9 cellular contexts compared by ENCODE assay signal in the genomic region with DNA sequence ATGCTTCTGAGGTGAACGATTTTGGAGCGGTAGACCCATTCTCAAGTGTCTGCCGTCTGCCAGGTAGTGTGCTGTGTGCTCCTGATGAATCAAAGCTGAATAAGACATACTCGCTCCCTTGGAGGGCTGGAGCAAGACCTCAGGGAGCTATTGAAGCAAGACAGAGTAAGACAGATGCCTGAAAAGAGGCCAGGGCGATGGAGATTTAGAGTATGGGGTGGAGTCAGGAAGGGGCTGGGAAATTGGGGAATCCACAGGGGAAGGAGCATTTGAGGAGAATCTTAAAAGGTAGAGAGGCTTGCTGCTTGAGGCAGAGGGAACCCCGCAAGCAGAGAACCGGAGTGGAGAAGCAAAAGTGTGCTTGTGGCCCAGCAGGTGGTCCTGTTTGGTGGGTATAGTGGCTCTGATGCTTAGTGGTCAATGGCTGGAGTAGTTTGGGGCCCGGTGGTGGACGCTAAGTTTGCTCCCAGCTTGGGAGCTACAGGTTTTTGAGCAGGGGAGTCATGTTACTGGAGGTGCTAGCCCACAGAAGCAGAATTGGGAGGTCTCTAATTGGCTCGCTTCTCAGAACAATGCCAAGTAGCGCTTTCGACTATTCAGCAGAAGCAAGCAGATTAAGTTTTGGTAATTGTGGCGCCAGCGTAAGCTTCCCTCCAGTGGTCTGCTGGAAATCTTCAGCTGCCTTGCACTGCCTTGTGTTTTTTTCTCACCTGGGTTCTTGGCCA. TPM values are rescaled to one million over a fixed set of nuclear protein-coding genes. Genes with fewer than 3 reads are reported as not detected.
DNase-seq lines count a peak whose midpoint lies in the region; ATAC-seq and TF ChIP-seq lines count a peak whose summit lies in the region.
"Had no signal": no experiment of that assay in that cellular context is flagged by ENCODE, and none has a peak within 500 bp of the region (broad histone marks: within the 10 kb centered on the region; RNA-seq: fewer than 3 reads in every experiment).

No MANE protein-coding gene starts in this region.

- H3K4me2 ChIP-seq in mesendoderm (ENCODE audit: low read length), result peak overlapping the region; percentile 51

- ATAC-seq in GM19463 (IDR thresholded peaks at IDR 0.05; ENCODE audit: unreplicated experiment) (no peak), GM18868 (IDR thresholded peaks at IDR 0.05; ENCODE audit: unreplicated experiment) (no peak)

- no peak for TF ChIP-seq CTCF in astrocyte of the cerebellum (IDR thresholded peaks at IDR 0.05; ENCODE audit: low read depth, low read length, missing control alignments)

- peak overlapping the region; percentile 37 for H3K4me3 ChIP-seq in astrocyte of the cerebellum (ENCODE audit: low read depth, low read length)
- peak overlapping the region; percentile 1 for H3K4me3 ChIP-seq in mesendoderm (ENCODE audit: low read length)
- H3K4me3 ChIP-seq: SJCRH30 had no signal

- H3K4me1 ChIP-seq in mesendoderm (ENCODE audit: control insufficient read depth, low read depth, low read length), result peaks cover 18% of the 10 kb centered on the region

- WGBS in mesendoderm (ENCODE audit: extremely low coverage, insufficient coverage, low lambda C conversion rate), result no CpG with 5 or more reads among the region's 14 CpGs

- no peak overlapping the region for H3K18ac ChIP-seq in mesendoderm (ENCODE audit: low read length)

- H2BK5ac ChIP-seq in mesendoderm (ENCODE audit: low read length), result no peak overlapping the region

- H3K36me3 ChIP-seq in mesendoderm (ENCODE audit: control insufficient read depth, insufficient read depth, low read length), result no peaks in the 10 kb centered on the region
- H3K36me3 ChIP-seq: SJCRH30 had no signal

- peak overlapping the region; percentile 2 for H2AK5ac ChIP-seq in mesendoderm (ENCODE audit: low read length)

- no peak overlapping the region for H2BK120ac ChIP-seq in mesendoderm (ENCODE audit: low read depth, low read length)

- no peaks in the 10 kb centered on the region for H3K27me3 ChIP-seq in mesendoderm (ENCODE audit: insufficient read depth, low read length, poor library complexity)
- H3K27me3 ChIP-seq: SJCRH30 had no signal

- in situ Hi-C loops in astrocyte of the cerebellum (cut with HindIII; ENCODE audit: low sequenced_read_pairs), result no loop called here

- no peak overlapping the region for H3K23ac ChIP-seq in mesendoderm (ENCODE audit: low read length)

- H3K9ac ChIP-seq in mesendoderm (ENCODE audit: low read length), result peak overlapping the region; percentile 48

- H3K79me1 ChIP-seq in mesendoderm (ENCODE audit: low read length), result peaks cover 21% of the 10 kb centered on the region

- no peak overlapping the region for H2BK15ac ChIP-seq in mesendoderm (replicated peaks; ENCODE audit: low read depth)

- H3K4ac ChIP-seq in mesendoderm (ENCODE audit: low read depth, low read length), result no peak overlapping the region

- no peak overlapping the region for H4K8ac ChIP-seq in mesendoderm (ENCODE audit: low read depth, low read length)

- H3K27ac ChIP-seq in mesendoderm (ENCODE audit: low read depth, low read length), result peak overlapping the region; percentile 27
- H3K27ac ChIP-seq: SJCRH30 had no signal

- H3K79me2 ChIP-seq in mesendoderm (ENCODE audit: control insufficient read depth, insufficient read depth, low read length), result no peaks in the 10 kb centered on the region

- H4K5ac ChIP-seq in mesendoderm (ENCODE audit: low read length), result no peak overlapping the region

- H3K56ac ChIP-seq in mesendoderm (ENCODE audit: low read length), result peak overlapping the region; percentile 69

- DNase-seq in DMS 273 treated with DMSO at 0.1 percent for 48 hours (lab: John Stamatoyannopoulos, UW) (peak; percentile 22), KG1 (lab: John Stamatoyannopoulos, UW) (peak; percentile 8), astrocyte of the cerebellum (ENCODE audit: low read depth) (peak; percentile 27), mesendoderm (peak; percentile 85), activated gamma-delta T cell treated with Interleukin-2 at 50 U/mL for 16 hours (no peak), NCI-H2196 (lab: John Stamatoyannopoulos, UW; ENCODE audit: unreplicated experiment) (no peak)

RNA-seq across cellular contexts. Expression of gene CNNM4, which starts 2.0 kb away (rescaled TPM):
- polyA plus RNA-seq in mesendoderm (2013, experiment 1 of 2), result 8.3 TPM
- 7.8 TPM for polyA plus RNA-seq in mesendoderm (2013, experiment 2 of 2)

RNA-seq across cellular contexts. Expression of gene LMAN2L, which starts 22.8 kb away (rescaled TPM):
- polyA plus RNA-seq in mesendoderm (2013, experiment 1 of 2), result 12.4 TPM
- polyA plus RNA-seq in mesendoderm (2013, experiment 2 of 2), result 12.0 TPM

RNA-seq across cellular contexts. Expression of gene CNNM3, which starts 53.4 kb away (rescaled TPM):
- polyA plus RNA-seq in mesendoderm (2013, experiment 1 of 2), result 10.9 TPM
- polyA plus RNA-seq in mesendoderm (2013, experiment 2 of 2), result 10.7 TPM

Comparison
In these comparisons a context has a peak if more than half of its experiments do, and no peak if none do; other contexts are left out.
1. DNase-seq: peak in DMS 273 treated with DMSO at 0.1 percent for 48 hours (single experiment), KG1 (single experiment), astrocyte of the cerebellum (single experiment) and mesendoderm (single experiment); none in activated gamma-delta T cell treated with Interleukin-2 at 50 U/mL for 16 hours (single experiment) and NCI-H2196 (single experiment).